Comparison of ENCODE assay signal across 23 cellular contexts in genomic region chr4:36278789-36279188, GRCh38. TPM values are rescaled to one million over a fixed set of nuclear protein-coding genes. Genes with fewer than 3 reads are reported as not detected.
DNase-seq lines count a peak whose midpoint lies in the region; ATAC-seq and TF ChIP-seq lines count a peak whose summit lies in the region.
"Had no signal": no experiment of that assay in that cellular context is flagged by ENCODE, and none has a peak within 500 bp of the region (broad histone marks: within the 10 kb centered on the region; RNA-seq: fewer than 3 reads in every experiment).

No MANE protein-coding gene starts in this region.

- 78% methylated on average over 2 of the region's 2 CpGs for WGBS in smooth muscle cell (ENCODE audit: low lambda C conversion rate)

- H3K36me3 Mint-ChIP-seq in activated CD4-positive, alpha-beta T cell treated with anti-CD3 and anti-CD28 coated beads for 36 hours (ENCODE audit: low read depth), result no peaks in the 10 kb centered on the region
- H3K36me3 Mint-ChIP-seq in central memory CD8-positive, alpha-beta T cell (ENCODE audit: insufficient read depth), result peaks cover 19% of the 10 kb centered on the region

- H2AFZ ChIP-seq in smooth muscle cell (ENCODE audit: low read depth) (no peak overlapping the region), Karpas-422 (ENCODE audit: low read length) (no peak overlapping the region)

- H3K4me1 Mint-ChIP-seq in activated CD4-positive, alpha-beta T cell treated with anti-CD3 and anti-CD28 coated beads for 36 hours, result peaks cover 57% of the 10 kb centered on the region
- peaks cover 69% of the 10 kb centered on the region for H3K4me1 Mint-ChIP-seq in central memory CD8-positive, alpha-beta T cell

- POLR2A ChIA-PET in activated CD4-positive, alpha-beta T cell treated with anti-CD3 and anti-CD28 coated beads for 36 hours (lab: Charles Lee), result no interaction called here

- no peak overlapping the region for H3K9ac ChIP-seq in smooth muscle cell (ENCODE audit: low read depth)
- H3K9ac ChIP-seq in Karpas-422 (ENCODE audit: low read length), result no peak overlapping the region
- H3K9ac ChIP-seq: BLaER1 had no signal

- intact Hi-C loops in activated CD4-positive, alpha-beta T cell treated with anti-CD3 and anti-CD28 coated beads for 36 hours (cut with DNase I, micrococcal nuclease), result no loop called here

- no peak for TF ChIP-seq CTCF in smooth muscle cell (IDR thresholded peaks at IDR 0.05; ENCODE audit: borderline replicate concordance, insufficient read depth, poor library complexity, severe bottlenecking)

- no peaks in the 10 kb centered on the region for H4K20me1 ChIP-seq in smooth muscle cell (ENCODE audit: low read depth)
- H4K20me1 ChIP-seq in Karpas-422 (ENCODE audit: insufficient read depth, low read depth, low read length), result no peaks in the 10 kb centered on the region
- H4K20me1 ChIP-seq: BLaER1 had no signal

- no peaks in the 10 kb centered on the region for H3K9me3 Mint-ChIP-seq in activated CD4-positive, alpha-beta T cell treated with anti-CD3 and anti-CD28 coated beads for 36 hours (ENCODE audit: low read depth)
- no peaks in the 10 kb centered on the region for H3K9me3 Mint-ChIP-seq in central memory CD8-positive, alpha-beta T cell

- peak; percentile 35 for ATAC-seq in activated CD4-positive, alpha-beta T cell treated with anti-CD3 and anti-CD28 coated beads for 36 hours
- peak; percentile 31 for ATAC-seq in central memory CD8-positive, alpha-beta T cell (replicated peaks; ENCODE audit: extremely low read depth, poor library complexity, severe bottlenecking)
- ATAC-seq: heart left ventricle, lower lobe of right lung, Panc1, SK-N-SH treated with all-trans-retinoic acid at 6 μM for 48 hours had no signal

- H3K27ac ChIP-seq in smooth muscle cell (ENCODE audit: low read depth) (peak overlapping the region; percentile 66), Karpas-422 (ENCODE audit: low read length) (no peak overlapping the region)
- H3K27ac ChIP-seq: BLaER1, heart left ventricle, lower lobe of right lung had no signal

- no peak overlapping the region for H3K4me3 Mint-ChIP-seq in activated CD4-positive, alpha-beta T cell treated with anti-CD3 and anti-CD28 coated beads for 36 hours
- peak overlapping the region; percentile 31 for H3K4me3 Mint-ChIP-seq in central memory CD8-positive, alpha-beta T cell

- no peaks in the 10 kb centered on the region for H3K36me3 ChIP-seq in smooth muscle cell (ENCODE audit: low read depth)
- no peaks in the 10 kb centered on the region for H3K36me3 ChIP-seq in Karpas-422 (ENCODE audit: insufficient read depth, low read length)
- H3K36me3 ChIP-seq: BLaER1, heart left ventricle, lower lobe of right lung had no signal

- peaks cover 1% of the 10 kb centered on the region for H3K27me3 Mint-ChIP-seq in activated CD4-positive, alpha-beta T cell treated with anti-CD3 and anti-CD28 coated beads for 36 hours
- H3K27me3 Mint-ChIP-seq in central memory CD8-positive, alpha-beta T cell, result no peaks in the 10 kb centered on the region

- CTCF ChIA-PET in activated CD4-positive, alpha-beta T cell treated with anti-CD3 and anti-CD28 coated beads for 36 hours (lab: Charles Lee), result no interaction called here

- H3K27me3 ChIP-seq in smooth muscle cell (ENCODE audit: low read depth) (no peaks in the 10 kb centered on the region), Karpas-422 (ENCODE audit: low read length) (no peaks in the 10 kb centered on the region)
- H3K27me3 ChIP-seq: BLaER1, heart left ventricle had no signal

- no peaks in the 10 kb centered on the region for H3K9me2 ChIP-seq in Karpas-422 (replicated peaks; ENCODE audit: insufficient read depth, low read length)

- H3K4me2 ChIP-seq in smooth muscle cell (no peak overlapping the region), Karpas-422 (ENCODE audit: low read depth, low read length, poor library complexity, severe bottlenecking) (no peak overlapping the region)
- H3K4me2 ChIP-seq: BLaER1 had no signal

- H3K27ac Mint-ChIP-seq in activated CD4-positive, alpha-beta T cell treated with anti-CD3 and anti-CD28 coated beads for 36 hours, result peak overlapping the region; percentile 47
- H3K27ac Mint-ChIP-seq in central memory CD8-positive, alpha-beta T cell (ENCODE audit: low read depth), result peak overlapping the region; percentile 99

- no peaks in the 10 kb centered on the region for H3K9me3 ChIP-seq in smooth muscle cell (replicated peaks; ENCODE audit: low read depth)
- peaks cover 4% of the 10 kb centered on the region for H3K9me3 ChIP-seq in Karpas-422 (ENCODE audit: low read length)
- H3K9me3 ChIP-seq: BLaER1, heart left ventricle, lower lobe of right lung had no signal

- H3K79me2 ChIP-seq in smooth muscle cell (ENCODE audit: low read depth) (no peaks in the 10 kb centered on the region), Karpas-422 (ENCODE audit: low read length) (no peaks in the 10 kb centered on the region)

- DNase-seq in activated CD4-positive, alpha-beta T cell treated with anti-CD3 and anti-CD28 coated beads for 36 hours, result no peak
- DNase-seq in activated CD4-positive, alpha-beta T cell treated with anti-CD3 and anti-CD28 coated beads, Interleukin-2, amount 50 U/mL, for 48 hours, result no peak
- DNase-seq in HPDE6-E6E7 (ENCODE audit: extremely low spot score), result peak; percentile 56
- DNase-seq in central memory CD8-positive, alpha-beta T cell (ENCODE audit: low spot score in 2 of 2), result no peak
- DNase-seq in smooth muscle cell (lab: John Stamatoyannopoulos, UW; ENCODE audit: unreplicated experiment), result no peak
- no peak for DNase-seq in GM19240 (ENCODE audit: insufficient read length, low spot score)
- no peak for DNase-seq in Karpas-422
- no peak for DNase-seq in NCI-H1694 treated with DMSO at 0.1 percent for 48 hours (lab: John Stamatoyannopoulos, UW)
- DNase-seq: activated CD4-positive, alpha-beta T cell treated with anti-CD3 and anti-CD28 coated beads, Interleukin-2, amount 50 U/mL, for 1 hour; activated effector memory CD4-positive, alpha-beta T cell treated with Interleukin-2 at 50 U/mL for 16 hours; anterior cingulate cortex; DMS 273 treated with DMSO at 0.1 percent for 48 hours; effector CD8-positive, alpha-beta T cell; heart left ventricle; lower lobe of right lung; NCI-H1436 treated with DMSO at 0.1 percent for 48 hours; NCI-H2227 treated with DMSO at 0.1 percent for 48 hours; posterior cingulate gyrus; stimulated activated CD4-positive, alpha-beta T cell treated with anti-CD3 and anti-CD28 coated beads, Interleukin-4, amount 100 ng/mL, for 4 hours had no signal

- no peaks in the 10 kb centered on the region for H3F3A ChIP-seq in smooth muscle cell (ENCODE audit: low read depth)

- H3K4me3 ChIP-seq in smooth muscle cell (no peak overlapping the region), Karpas-422 (ENCODE audit: low read length) (no peak overlapping the region)
- H3K4me3 ChIP-seq: BLaER1, heart left ventricle, lower lobe of right lung had no signal

- H3K4me1 ChIP-seq in smooth muscle cell (ENCODE audit: low read depth) (no peaks in the 10 kb centered on the region), Karpas-422 (ENCODE audit: low read length) (no peaks in the 10 kb centered on the region)
- H3K4me1 ChIP-seq: heart left ventricle had no signal

RNA-seq across cellular contexts. Expression of gene DTHD1, which starts 2.6 kb away (rescaled TPM):
- under 1 TPM; 0.73 to 0.76 TPM for total RNA-seq in activated CD4-positive, alpha-beta T cell treated with anti-CD3 and anti-CD28 coated beads for 36 hours
- total RNA-seq in smooth muscle cell, result not detected in 2 replicates
- polyA plus RNA-seq in smooth muscle cell, result not detected in 2 replicates
- total RNA-seq in Karpas-422 (2014; rRNA removed; shearing (Covaris generic); ENCODE audit: low replicate concordance), result not detected in 2 replicates
- total RNA-seq: M059J had no signal
- polyA plus RNA-seq: heart left ventricle had no signal

RNA-seq across cellular contexts. Expression of gene ARAP2, which starts 34.5 kb away (rescaled TPM):
- 10 to 100 TPM; 40.0 to 42.5 TPM for total RNA-seq in activated CD4-positive, alpha-beta T cell treated with anti-CD3 and anti-CD28 coated beads for 36 hours
- total RNA-seq in smooth muscle cell, result 12.6 and 17.9 TPM in 2 replicates
- 1.2 and 3.5 TPM in 2 replicates for polyA plus RNA-seq in smooth muscle cell
- total RNA-seq in Karpas-422 (2014; rRNA removed; shearing (Covaris generic); ENCODE audit: low replicate concordance), result 3.6 and 4.7 TPM in 2 replicates
